ENCODE assay signal across 10 cellular contexts in genomic region chr3:134315286-134316106, GRCh38. TPM values are rescaled to one million over a fixed set of nuclear protein-coding genes. Genes with fewer than 3 reads are reported as not detected.
A peak's percentile ranks its signal among the peaks of the same experiment; 100 is the strongest.
DNase-seq lines count a peak whose midpoint lies in the region; ATAC-seq and TF ChIP-seq lines count a peak whose summit lies in the region.
"Had no signal": no experiment of that assay in that cellular context is flagged by ENCODE, and none has a peak within 500 bp of the region (broad histone marks: within the 10 kb centered on the region; RNA-seq: fewer than 3 reads in every experiment).

No MANE protein-coding gene starts in this region.

- no peak overlapping the region for H3K14ac ChIP-seq in mesenchymal stem cell (ENCODE audit: low read length in 2 of 2)

- no peaks in the 10 kb centered on the region for H3F3A ChIP-seq in PC-3 (ENCODE audit: low read length, unreplicated experiment)

- peak overlapping the region; percentile 32 to 54 for H2BK12ac ChIP-seq in mesenchymal stem cell (ENCODE audit: low read length in 2 of 2)

- BruUV-seq in PC-3 (replicated peaks; lab: Mats Ljungman, UMichigan), result no TSS peak

- H3K4me1 ChIP-seq in PC-3 (ENCODE audit: insufficient read depth, low read length) (peaks cover 56% of the 10 kb centered on the region), mesenchymal stem cell (ENCODE audit: control insufficient read depth, insufficient read depth, low read depth, low read length) (peaks cover 50% of the 10 kb centered on the region), tibial artery (peaks cover 0 to 78% (median 68%) of the 10 kb centered on the region in 4 donors)

- H3K9ac ChIP-seq in PC-3 (ENCODE audit: low read length) (no peak overlapping the region), mesenchymal stem cell (ENCODE audit: low read length) (peak overlapping the region; percentile 91)

- peak overlapping the region; percentile 70 for H3K4me3 Mint-ChIP-seq in endothelial cell (ENCODE audit: unreplicated experiment)

- ATAC-seq in PC-3 (no peak), GM21367 (IDR thresholded peaks at IDR 0.05; ENCODE audit: unreplicated experiment) (no peak), HG03520 (IDR thresholded peaks at IDR 0.05; ENCODE audit: unreplicated experiment) (no peak)
- ATAC-seq: left colon had no signal

- H2BK15ac ChIP-seq in mesenchymal stem cell (ENCODE audit: low read depth, poor library complexity, severe bottlenecking), result peak overlapping the region; percentile 98

- POLR2A ChIA-PET in PC-3 (lab: Charles Lee; ENCODE audit: unreplicated experiment), result no interaction called here

- TF ChIP-seq CTCF in PC-3 (conservative IDR thresholded peaks at IDR 0.05; ENCODE audit: low read depth, low read length), result no peak
- no peak for TF ChIP-seq CTCF in endothelial cell (IDR thresholded peaks at IDR 0.05; ENCODE audit: unreplicated experiment)
- TF ChIP-seq CTCF in tibial artery (IDR thresholded peaks at IDR 0.05), result no peak

- no peaks in the 10 kb centered on the region for H3K9me3 Mint-ChIP-seq in endothelial cell (ENCODE audit: unreplicated experiment)

- peak overlapping the region; percentile 15 to 27 for H3K18ac ChIP-seq in mesenchymal stem cell (ENCODE audit: low read depth in 1 of 2, low read length in 2 of 2)

- H3K27ac ChIP-seq in PC-3 (ENCODE audit: low read length) (no peak overlapping the region), mesenchymal stem cell (ENCODE audit: low read length, poor library complexity, severe bottlenecking) (peak overlapping the region; percentile 89), tibial artery (peak overlapping the region; percentile 92)

- H3K4me2 ChIP-seq in PC-3 (ENCODE audit: low read length) (no peak overlapping the region), mesenchymal stem cell (ENCODE audit: low read length, poor library complexity, severe bottlenecking) (no peak overlapping the region)

- H2AFZ ChIP-seq in PC-3 (ENCODE audit: low read length), result no peak overlapping the region
- H2AFZ ChIP-seq in mesenchymal stem cell (ENCODE audit: low read depth, low read length), result no peak overlapping the region

- H3K4me3 ChIP-seq in PC-3 (ENCODE audit: low read length) (no peak overlapping the region), mesenchymal stem cell (ENCODE audit: insufficient read depth in 1 of 2, low read depth in 1 of 2, low read length in 2 of 2) (no peak overlapping the region), tibial artery (no peak overlapping the region)

- no peak overlapping the region for H3K23ac ChIP-seq in mesenchymal stem cell (ENCODE audit: low read length in 2 of 2)

- H3K27me3 ChIP-seq in PC-3 (ENCODE audit: low read length) (no peaks in the 10 kb centered on the region), mesenchymal stem cell (ENCODE audit: control insufficient read depth in 1 of 2, insufficient read depth in 1 of 2, low read length in 2 of 2) (no peaks in the 10 kb centered on the region), tibial artery (no peaks in the 10 kb centered on the region)

- H4K20me1 ChIP-seq in PC-3 (ENCODE audit: low read length), result no peaks in the 10 kb centered on the region

- 66% methylated on average over 13 of the region's 14 CpGs for WGBS in mesenchymal stem cell

- H3K36me3 ChIP-seq in PC-3 (ENCODE audit: low read depth, low read length), result no peaks in the 10 kb centered on the region
- no peaks in the 10 kb centered on the region for H3K36me3 ChIP-seq in mesenchymal stem cell (ENCODE audit: control insufficient read depth in 1 of 2, insufficient read depth in 2 of 2, low read depth in 1 of 2, low read length in 2 of 2)
- no peaks in the 10 kb centered on the region for H3K36me3 ChIP-seq in tibial artery

- peaks cover 7% of the 10 kb centered on the region for H3K27me3 Mint-ChIP-seq in endothelial cell (ENCODE audit: unreplicated experiment)

- H2BK120ac ChIP-seq in mesenchymal stem cell (ENCODE audit: low read depth, low read length), result peak overlapping the region; percentile 29

- H3K4ac ChIP-seq in mesenchymal stem cell (ENCODE audit: low read depth in 1 of 2, low read length in 2 of 2), result peak overlapping the region; percentile 47 to 51

- peak overlapping the region; percentile 97 for H3K27ac Mint-ChIP-seq in endothelial cell (ENCODE audit: unreplicated experiment)

- H4K91ac ChIP-seq in mesenchymal stem cell (ENCODE audit: low read length), result peak overlapping the region; percentile 90

- no peaks in the 10 kb centered on the region for H3K9me2 ChIP-seq in PC-3 (replicated peaks; ENCODE audit: low read length)

- no peaks in the 10 kb centered on the region for H3K79me2 ChIP-seq in PC-3 (ENCODE audit: low read length)

- DNase-seq in PC-3 (peak; percentile 18), endothelial cell (ENCODE audit: low spot score) (peak; percentile 66), mesenchymal stem cell (peak; percentile 53), tibial artery (peak; percentile 93 to 96), iPS-NIHi11 (ENCODE audit: low spot score) (no peak), DMS153 treated with DMSO at 0.1 percent for 48 hours (lab: John Stamatoyannopoulos, UW; ENCODE audit: unreplicated experiment) (no peak)
- DNase-seq: left colon, NCI-H1105 treated with DMSO at 0.1 percent for 48 hours had no signal

- H3K36me3 Mint-ChIP-seq in endothelial cell (ENCODE audit: low read depth, unreplicated experiment), result no peaks in the 10 kb centered on the region

- CTCF ChIA-PET in PC-3 (lab: Charles Lee), result no interaction called here

- peak overlapping the region; percentile 83 for H4K8ac ChIP-seq in mesenchymal stem cell (ENCODE audit: low read length)

- intact Hi-C loops in PC-3 (cut with micrococcal nuclease) (no loop called here), tibial artery (cut with DNase I; ENCODE audit: low total_unique reads) (no loop called here)

- H3K9me3 ChIP-seq in PC-3 (ENCODE audit: low read length), result no peaks in the 10 kb centered on the region
- H3K9me3 ChIP-seq in mesenchymal stem cell (ENCODE audit: control insufficient read depth, low read length), result no peaks in the 10 kb centered on the region
- H3K9me3 ChIP-seq in tibial artery, result no peaks in the 10 kb centered on the region

- H2AK5ac ChIP-seq in mesenchymal stem cell (ENCODE audit: low read length, severe bottlenecking), result peak overlapping the region; percentile 97

- H3K79me1 ChIP-seq in mesenchymal stem cell (replicated peaks; ENCODE audit: low read length, poor library complexity, severe bottlenecking), result no peaks in the 10 kb centered on the region

- peak overlapping the region; percentile 89 for H2BK5ac ChIP-seq in mesenchymal stem cell (ENCODE audit: low read depth, low read length, poor library complexity, severe bottlenecking)

- H3K4me1 Mint-ChIP-seq in endothelial cell (ENCODE audit: unreplicated experiment), result peaks cover 41% of the 10 kb centered on the region

RNA-seq across cellular contexts. Expression of gene AMOTL2, which starts 58.8 kb away (rescaled TPM):
- total RNA-seq in PC-3 (2014; rRNA removed) (96.0 and 124 TPM in 2 replicates), endothelial cell (ENCODE audit: unreplicated experiment) (46.5 TPM)
- 16.1 TPM for polyA plus RNA-seq in mesenchymal stem cell (2013, experiment 1 of 2)
- 15.4 TPM for polyA plus RNA-seq in mesenchymal stem cell (2013, experiment 2 of 2)

Comparison
In these comparisons a context has a peak if more than half of its experiments do, and no peak if none do; other contexts are left out.
1. DNase-seq: peak in PC-3 (single experiment), endothelial cell (single experiment), mesenchymal stem cell (single experiment) and tibial artery (2 of 2); none in iPS-NIHi11 (single experiment) and DMS153 treated with DMSO at 0.1 percent for 48 hours (single experiment).